ENCODE assay signal across 23 cellular contexts in genomic region chr11:121754603-121755002, GRCh38.
DNase-seq lines count a peak whose midpoint lies in the region; ATAC-seq and TF ChIP-seq lines count a peak whose summit lies in the region.
"Had no signal": no experiment of that assay in that cellular context is flagged by ENCODE, and none has a peak within 500 bp of the region (broad histone marks: within the 10 kb centered on the region; RNA-seq: fewer than 3 reads in every experiment).

No MANE protein-coding gene starts in this region.

- in situ Hi-C loops in brain microvascular endothelial cell (cut with HindIII; ENCODE audit: low pct_ligation_motif_present, low sequenced_read_pairs), result no loop called here

- intact Hi-C loops in left ventricle myocardium superior (cut with micrococcal nuclease) (no loop called here), cardiac septum (cut with DNase I) (no loop called here), ovary (cut with DNase I) (no loop called here), aorta (cut with DNase I) (loop anchor here in 1 of 2 donors (5.0 kb wide), 1 partner anchor 97 kb away; no protein-coding TSS in a partner anchor)

- H3K36me3 ChIP-seq in ovary, result no peaks in the 10 kb centered on the region
- no peaks in the 10 kb centered on the region for H3K36me3 ChIP-seq in aorta (ENCODE audit: control insufficient read depth in 1 of 2, insufficient read depth in 2 of 2, low read length in 1 of 2)
- no peaks in the 10 kb centered on the region for H3K36me3 ChIP-seq in brain microvascular endothelial cell (replicated peaks)
- H3K36me3 ChIP-seq: BE2C, esophagus muscularis mucosa, pancreas had no signal

- 5 to 10% (median 9%) methylated on average over 2 of the region's 2 CpGs for WGBS in ovary, 3 donors
- 35 to 38% methylated on average over 2 of the region's 2 CpGs for WGBS in aorta, 2 donors

- H3K9me3 ChIP-seq in ovary (no peaks in the 10 kb centered on the region), aorta (ENCODE audit: control insufficient read depth, low read length) (no peaks in the 10 kb centered on the region)
- H3K9me3 ChIP-seq: BE2C, body of pancreas, esophagus muscularis mucosa, pancreas had no signal

- no peak for TF ChIP-seq CTCF in ovary (IDR thresholded peaks at IDR 0.05)
- TF ChIP-seq CTCF in brain microvascular endothelial cell (IDR thresholded peaks at IDR 0.05; ENCODE audit: low read depth, low read length, missing control alignments), result no peak

- H3K27ac ChIP-seq in ovary (peak overlapping the region in 1 of 2 donors; percentile 46), aorta (ENCODE audit: low read depth in 1 of 2, low read length in 2 of 2) (no peak overlapping the region), brain microvascular endothelial cell (no peak overlapping the region)
- H3K27ac ChIP-seq: body of pancreas, pancreas, PC-9 had no signal

- no peak for TF ChIP-seq EP300 in ovary (IDR thresholded peaks at IDR 0.05)

- no peak for DNase-seq in left ventricle myocardium superior
- DNase-seq in cardiac septum (ENCODE audit: low spot score), result no peak
- DNase-seq in fibroblast of the conjunctiva (ENCODE audit: low read depth), result peak; percentile 32
- peak; percentile 46 to 84 (median 69) for DNase-seq in ovary
- no peak for DNase-seq in aorta
- no peak for DNase-seq in activated CD4-positive, alpha-beta T cell treated with anti-CD3 and anti-CD28 coated beads for 4 hours
- DNase-seq in brain microvascular endothelial cell, result no peak
- no peak for DNase-seq in AML-193 (lab: John Stamatoyannopoulos, UW)
- DNase-seq: activated CD4-positive, alpha-beta memory T cell treated with anti-CD3 and anti-CD28 coated beads, Interleukin-2, amount 10 ng/mL, durations not matched to agents 7 days and 5 days; activated naive CD8-positive, alpha-beta T cell treated with anti-CD3 and anti-CD28 coated beads for 36 hours; BE2C; body of pancreas; effector memory CD8-positive, alpha-beta T cell; GDM1; KG1; natural killer cell; NCI-H1694; NCI-H2171; NCI-H524; pancreas; PC-9 had no signal

- ATAC-seq in left ventricle myocardium superior (peak; percentile 80), aorta (ENCODE audit: low FRiP score) (peak; percentile 44)
- ATAC-seq: activated CD4-positive, CD25-positive, alpha-beta regulatory T cell treated with anti-CD3 and anti-CD28 coated beads, Interleukin-2, amount 50 U/mL, for 24 hours; body of pancreas; effector memory CD8-positive, alpha-beta T cell; natural killer cell; pancreas had no signal

- H3K27me3 ChIP-seq in ovary (no peaks in the 10 kb centered on the region), aorta (ENCODE audit: control insufficient read depth in 1 of 2, insufficient read depth in 2 of 2, low read length in 1 of 2) (no peaks in the 10 kb centered on the region), brain microvascular endothelial cell (replicated peaks) (no peaks in the 10 kb centered on the region)
- H3K27me3 ChIP-seq: BE2C, body of pancreas, esophagus muscularis mucosa, pancreas had no signal

- H3K4me3 ChIP-seq in ovary (no peak overlapping the region), aorta (ENCODE audit: low read length in 2 of 2) (no peak overlapping the region), brain microvascular endothelial cell (ENCODE audit: low read depth, low read length) (no peak overlapping the region)
- H3K4me3 ChIP-seq: body of pancreas, esophagus muscularis mucosa, pancreas, PC-9 had no signal

- TF ChIP-seq POLR2A in ovary (IDR thresholded peaks at IDR 0.05), result no peak

- H3K4me1 ChIP-seq in ovary (ENCODE audit: insufficient read depth) (peaks cover 6% of the 10 kb centered on the region), aorta (ENCODE audit: control insufficient read depth in 1 of 2, insufficient read depth in 2 of 2, low read length in 2 of 2) (peaks cover 2 to 6% of the 10 kb centered on the region in 2 donors)
- H3K4me1 ChIP-seq: pancreas had no signal

Comparison
In these comparisons a context has a peak if more than half of its experiments do, and no peak if none do; other contexts are left out.
1. DNase-seq: peak in fibroblast of the conjunctiva (single experiment) and ovary (5 of 5); none in left ventricle myocardium superior (single experiment), cardiac septum (single experiment), aorta (0 of 2), activated CD4-positive, alpha-beta T cell treated with anti-CD3 and anti-CD28 coated beads for 4 hours (0 of 2), brain microvascular endothelial cell (single experiment) and AML-193 (0 of 2).